Comparison of ENCODE assay signal across 1 cellular context in genomic region chr4:139176299-139177048, GRCh38.
A peak's percentile ranks its signal among the peaks of the same experiment; 100 is the strongest.
TF ChIP-seq lines count a peak whose summit lies in the region.

No MANE protein-coding gene starts in this region.

TF ChIP-seq in HepG2, 621 proteins besides CTCF, POLR2A, EP300 and RAD21 (continued from another document and continues in another):
- TF ChIP-seq PREB (CRISPR knock-in tag; IDR thresholded peaks at IDR 0.05) (no peak), ETV6 (CRISPR knock-in tag; conservative IDR thresholded peaks at IDR 0.05) (no peak; the same call in none of the 2 replicates), SRY (CRISPR knock-in tag; IDR thresholded peaks at IDR 0.05) (no peak; the same call in 1 of the 2 replicates), ZNF337 (CRISPR knock-in tag; IDR thresholded peaks at IDR 0.05; ENCODE audit: borderline replicate concordance, low read depth) (no peak), ZBTB8A (CRISPR knock-in tag; IDR thresholded peaks at IDR 0.05; ENCODE audit: borderline replicate concordance, low read depth) (no peak; the same call in 1 of the 2 replicates), ZKSCAN1 (IDR thresholded peaks at IDR 0.05; ENCODE audit: low read length) (no peak), NFATC3 (CRISPR knock-in tag; IDR thresholded peaks at IDR 0.05) (no peak), CBX1 (IDR thresholded peaks at IDR 0.05; ENCODE audit: low read depth) (no peak), BCL6 (CRISPR knock-in tag; IDR thresholded peaks at IDR 0.05) (peak; percentile 50), PAWR (CRISPR knock-in tag; IDR thresholded peaks at IDR 0.05; ENCODE audit: borderline replicate concordance) (no peak), ZNF773 (CRISPR knock-in tag; IDR thresholded peaks at IDR 0.05; ENCODE audit: borderline replicate concordance) (no peak), NR2F6 (IDR thresholded peaks at IDR 0.05) (no peak), NR2F6 (CRISPR knock-in tag; IDR thresholded peaks at IDR 0.05) (peak; percentile 50; the same call in 1 of the 2 replicates), CHCHD3 (CRISPR knock-in tag; IDR thresholded peaks at IDR 0.05) (no peak), NR2C2 (CRISPR knock-in tag; IDR thresholded peaks at IDR 0.05; ENCODE audit: borderline replicate concordance) (no peak), ZNF639 (CRISPR knock-in tag; conservative IDR thresholded peaks at IDR 0.05) (0 out of 2 replicates have a peak, but pooled peaks have one; percentile 39), ZBTB10 (CRISPR knock-in tag; IDR thresholded peaks at IDR 0.05; ENCODE audit: borderline replicate concordance) (no peak; the same call in 1 of the 2 replicates), ZNF30 (CRISPR knock-in tag; IDR thresholded peaks at IDR 0.05) (no peak), HOXA7 (CRISPR knock-in tag; IDR thresholded peaks at IDR 0.05) (no peak), SETDB1 (CRISPR knock-in tag; IDR thresholded peaks at IDR 0.05; ENCODE audit: borderline replicate concordance) (no peak), KAT7 (CRISPR knock-in tag; IDR thresholded peaks at IDR 0.05; ENCODE audit: borderline replicate concordance) (no peak), ZNF281 (CRISPR knock-in tag; IDR thresholded peaks at IDR 0.05; ENCODE audit: borderline replicate concordance) (peak; percentile 91), SCMH1 (CRISPR knock-in tag; IDR thresholded peaks at IDR 0.05; ENCODE audit: borderline replicate concordance) (no peak), RAD51 (IDR thresholded peaks at IDR 0.05; ENCODE audit: borderline replicate concordance) (no peak), FOXO4 (CRISPR knock-in tag; conservative IDR thresholded peaks at IDR 0.05) (no peak), ZNF512B (CRISPR knock-in tag; IDR thresholded peaks at IDR 0.05; ENCODE audit: borderline replicate concordance) (no peak), ZNF724P (CRISPR knock-in tag; IDR thresholded peaks at IDR 0.05; ENCODE audit: borderline replicate concordance) (no peak), TOE1 (CRISPR knock-in tag; IDR thresholded peaks at IDR 0.05) (no peak), ZFX (CRISPR knock-in tag; IDR thresholded peaks at IDR 0.05; ENCODE audit: low read depth) (peak; percentile 36; the same call in 1 of the 2 replicates), BATF2 (CRISPR knock-in tag; IDR thresholded peaks at IDR 0.05) (no peak), PPARG (CRISPR knock-in tag; conservative IDR thresholded peaks at IDR 0.05) (no peak; the same call in 1 of the 2 replicates), ZNF790 (CRISPR knock-in tag; IDR thresholded peaks at IDR 0.05; ENCODE audit: borderline replicate concordance) (peak; percentile 78; the same call in 1 of the 2 replicates), CBX5 (CRISPR knock-in tag; IDR thresholded peaks at IDR 0.05; ENCODE audit: borderline replicate concordance) (no peak), ZSCAN29 (CRISPR knock-in tag; conservative IDR thresholded peaks at IDR 0.05) (no peak), PLRG1 (conservative IDR thresholded peaks at IDR 0.05) (no peak), ARNT2 (CRISPR knock-in tag; IDR thresholded peaks at IDR 0.05; ENCODE audit: low read depth) (peak; percentile 86), HINFP (CRISPR knock-in tag; IDR thresholded peaks at IDR 0.05; ENCODE audit: low read depth) (no peak), FOSL1 (CRISPR knock-in tag; IDR thresholded peaks at IDR 0.05; ENCODE audit: borderline replicate concordance) (no peak), ZNF460 (CRISPR knock-in tag; IDR thresholded peaks at IDR 0.05; ENCODE audit: borderline replicate concordance) (no peak), ZEB1 (IDR thresholded peaks at IDR 0.05; ENCODE audit: insufficient replicate concordance, low read depth) (no peak), CCDC6 (CRISPR knock-in tag; IDR thresholded peaks at IDR 0.05) (peak; percentile 44; the same call in 1 of the 2 replicates), PATZ1 (CRISPR knock-in tag; IDR thresholded peaks at IDR 0.05) (peak; percentile 82), ZBTB44 (CRISPR knock-in tag; IDR thresholded peaks at IDR 0.05) (no peak), ZNF883 (CRISPR knock-in tag; IDR thresholded peaks at IDR 0.05; ENCODE audit: not compliant biosample characterization) (no peak)
